ENCODE assay signal across 16 cellular contexts in the genomic region with DNA sequence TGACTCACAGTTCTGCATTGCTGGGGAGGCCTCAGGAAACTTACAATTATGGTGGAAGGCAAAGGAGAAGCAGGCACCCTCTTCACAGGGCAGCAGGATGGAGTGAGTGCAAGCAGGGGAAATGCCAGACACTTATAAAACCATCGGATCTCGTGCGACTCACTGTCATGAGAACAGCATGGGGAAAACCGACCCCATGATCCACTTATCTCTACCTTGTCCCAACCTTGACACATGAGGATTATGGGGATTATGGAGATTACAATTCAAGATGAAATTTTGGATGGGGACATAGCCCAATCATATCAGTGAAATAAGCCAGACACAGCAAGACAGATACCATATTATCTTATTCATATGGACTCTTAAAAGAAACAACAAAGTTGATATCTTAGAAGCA.
"Had no signal": no experiment of that assay in that cellular context is flagged by ENCODE, and none has a peak within 500 bp of the region (broad histone marks: within the 10 kb centered on the region; RNA-seq: fewer than 3 reads in every experiment).

No MANE protein-coding gene starts in this region.

- H3K36me3 ChIP-seq: colonic mucosa, esophagus muscularis mucosa, gastroesophageal sphincter, heart left ventricle, left lung, lower lobe of right lung had no signal

- H3K9me3 ChIP-seq: colonic mucosa, esophagus muscularis mucosa, gastroesophageal sphincter, heart left ventricle, left lung, lower lobe of right lung had no signal

- H3K4me1 ChIP-seq: colonic mucosa, esophagus muscularis mucosa, gastroesophageal sphincter, heart left ventricle, left lung, lower lobe of right lung had no signal

- H3K27me3 ChIP-seq: colonic mucosa, esophagus muscularis mucosa, foreskin keratinocyte, gastroesophageal sphincter, left lung had no signal

- H3K4me3 ChIP-seq: colonic mucosa, dorsolateral prefrontal cortex, esophagus muscularis mucosa, gastroesophageal sphincter, heart left ventricle, left lung, lower lobe of right lung had no signal

- H3K27ac ChIP-seq: colonic mucosa, dorsolateral prefrontal cortex, esophagus muscularis mucosa, foreskin keratinocyte, gastroesophageal sphincter, heart left ventricle, left lung, lower lobe of right lung had no signal

- DNase-seq: colonic mucosa; dermis blood vessel endothelial cell; dorsolateral prefrontal cortex; effector CD4-positive, alpha-beta T cell; effector memory CD4-positive, alpha-beta T cell; foreskin keratinocyte; heart left ventricle; hippocampal formation; left cardiac atrium; left lung; left ventricle myocardium superior; lower lobe of right lung; mesenchymal stem cell; midbrain had no signal
